2 cellular contexts compared by ENCODE assay signal in genomic region chr6:128532110-128532509, GRCh38.
TF ChIP-seq lines count a peak whose summit lies in the region.

No MANE protein-coding gene starts in this region.

TF ChIP-seq in HepG2, 621 proteins besides CTCF, POLR2A, EP300 and RAD21:
- TF ChIP-seq HNRNPK (IDR thresholded peaks at IDR 0.05; ENCODE audit: low read depth, low read length, poor library complexity, severe bottlenecking): peak; percentile 11
- TF ChIP-seq PRDM10 (CRISPR knock-in tag; IDR thresholded peaks at IDR 0.05; ENCODE audit: low read depth): no peak
- no peak for TF ChIP-seq MED1 (CRISPR knock-in tag; IDR thresholded peaks at IDR 0.05)

TF ChIP-seq in neural cell, 6 proteins besides CTCF, POLR2A, EP300 and RAD21:
- TF ChIP-seq SMC3 (conservative IDR thresholded peaks at IDR 0.05; ENCODE audit: poor library complexity) (no peak), REST (IDR thresholded peaks at IDR 0.05; ENCODE audit: borderline replicate concordance) (peak; percentile 42), MXI1 (conservative IDR thresholded peaks at IDR 0.05; ENCODE audit: poor library complexity, severe bottlenecking) (no peak), TAF1 (IDR thresholded peaks at IDR 0.05; ENCODE audit: low read depth) (no peak), POLR2AphosphoS5 (IDR thresholded peaks at IDR 0.05) (peak; percentile 65), EZH2 (IDR thresholded peaks at IDR 0.05; ENCODE audit: borderline replicate concordance, insufficient read depth, low read length, poor library complexity, severe bottlenecking) (no peak)
